ENCODE assay signal across 19 cellular contexts in genomic region chr15:65060641-65061397, GRCh38. TPM values are rescaled to one million over a fixed set of nuclear protein-coding genes. Genes with fewer than 3 reads are reported as not detected.
A peak's percentile ranks its signal among the peaks of the same experiment; 100 is the strongest.
DNase-seq lines count a peak whose midpoint lies in the region; ATAC-seq and TF ChIP-seq lines count a peak whose summit lies in the region.
"Had no signal": no experiment of that assay in that cellular context is flagged by ENCODE, and none has a peak within 500 bp of the region (broad histone marks: within the 10 kb centered on the region; RNA-seq: fewer than 3 reads in every experiment).

No MANE protein-coding gene starts in this region.

- H3K27ac ChIP-seq in caudate nucleus (ENCODE audit: low read depth, low read length) (peak overlapping the region; percentile 71), left ventricle myocardium inferior (replicated peaks) (peak overlapping the region; percentile 89), upper lobe of right lung (peak overlapping the region; percentile 42)
- H3K27ac ChIP-seq: BLaER1 had no signal

- H3K4me3 ChIP-seq in left ventricle myocardium inferior (no peak overlapping the region), upper lobe of right lung (no peak overlapping the region)
- H3K4me3 ChIP-seq: BLaER1 had no signal

- H3K36me3 ChIP-seq in left ventricle myocardium inferior = peaks cover 18% of the 10 kb centered on the region
- H3K36me3 ChIP-seq in upper lobe of right lung = peaks cover 6% of the 10 kb centered on the region
- H3K36me3 ChIP-seq: BLaER1 had no signal

- H3K4me1 ChIP-seq in left ventricle myocardium inferior = peaks cover 86% of the 10 kb centered on the region
- peaks cover 6% of the 10 kb centered on the region for H3K4me1 ChIP-seq in upper lobe of right lung

- H3K9me3 ChIP-seq in left ventricle myocardium inferior (replicated peaks) (peaks cover 5% of the 10 kb centered on the region), upper lobe of right lung (no peaks in the 10 kb centered on the region)
- H3K9me3 ChIP-seq: BLaER1 had no signal

- H3K27me3 ChIP-seq in left ventricle myocardium inferior (ENCODE audit: low read depth) = peaks cover 7% of the 10 kb centered on the region
- H3K27me3 ChIP-seq in upper lobe of right lung = no peaks in the 10 kb centered on the region
- H3K27me3 ChIP-seq: BLaER1 had no signal

- TF ChIP-seq CTCF in left ventricle myocardium inferior (IDR thresholded peaks at IDR 0.05; ENCODE audit: borderline replicate concordance) (no peak), upper lobe of right lung (IDR thresholded peaks at IDR 0.05) (no peak)

- ATAC-seq in upper lobe of right lung (no peak), GM18909 (IDR thresholded peaks at IDR 0.05; ENCODE audit: poor library complexity, unreplicated experiment) (no peak)
- ATAC-seq: stimulated activated naive B cell treated with anti-CD40 and anti-IgM and Interleukin-4, amounts not matched to agents 10 μg/mL and 1 μg/mL and 100 μg/mL, for 72 hours had no signal

- intact Hi-C loops in left ventricle myocardium inferior (cut with micrococcal nuclease) (no loop called here), posterior cingulate gyrus (cut with DNase I) (no loop called here), upper lobe of right lung (cut with DNase I) (no loop called here)

- DNase-seq in caudate nucleus (lab: John Stamatoyannopoulos, UW) (peak in 48 of 61 donors; percentile 5 to 82 (median 44)), left ventricle myocardium inferior (peak; percentile 56), posterior cingulate gyrus (peak in 9 of 10 donors; percentile 34 to 95 (median 70)), upper lobe of right lung (no peak), GM19238 (ENCODE audit: insufficient read length, low spot score) (no peak), HK-2 (ENCODE audit: unreplicated experiment) (no peak), CD1c-positive myeloid dendritic cell (ENCODE audit: extremely low spot score) (no peak)
- DNase-seq: activated naive CD4-positive, alpha-beta T cell treated with anti-CD3 and anti-CD28 coated beads, Interleukin-2, amount 50 U/mL, for 16 hours; central memory CD4-positive, alpha-beta T cell; DMS79 treated with DMSO at 0.1 percent for 48 hours; NCI-H1694 treated with DMSO at 0.1 percent for 48 hours; NCI-H526; stimulated activated naive B cell treated with anti-CD40 and anti-IgM and Interleukin-4, amounts not matched to agents 10 μg/mL and 1 μg/mL and 100 μg/mL, for 72 hours had no signal

RNA-seq across cellular contexts. Expression of gene RASL12, which starts 7.0 kb away (rescaled TPM):
- total RNA-seq in left ventricle myocardium inferior (12.9 TPM), upper lobe of right lung (20.2 TPM)
- total RNA-seq: LHCN-M2; T-helper 1 cell treated with Interleukin-12 subunit alpha and Interleukin-12 subunit beta and Interleukin-4 antibody, amounts not matched to agents 30 ng/mL and 1 ng/mL, for 36 hours had no signal

RNA-seq across cellular contexts. Expression of gene SLC51B, which starts 15.6 kb away (rescaled TPM):
- total RNA-seq in left ventricle myocardium inferior (not detected), upper lobe of right lung (3.8 TPM)
- total RNA-seq: RPMI7951; T-helper 1 cell treated with Interleukin-12 subunit alpha and Interleukin-12 subunit beta and Interleukin-4 antibody, amounts not matched to agents 30 ng/mL and 1 ng/mL, for 36 hours had no signal

RNA-seq across cellular contexts. Expression of gene KBTBD13, which starts 15.7 kb away (rescaled TPM):
- total RNA-seq in left ventricle myocardium inferior = 5.2 TPM
- total RNA-seq in upper lobe of right lung = not detected
- total RNA-seq: LHCN-M2; liver; RPMI7951; T-helper 1 cell treated with Interleukin-12 subunit alpha and Interleukin-12 subunit beta and Interleukin-4 antibody, amounts not matched to agents 30 ng/mL and 1 ng/mL, for 36 hours had no signal

RNA-seq across cellular contexts. Expression of gene MTFMT, which starts 31.4 kb away (rescaled TPM):
- total RNA-seq in left ventricle myocardium inferior = 18.6 TPM
- total RNA-seq in upper lobe of right lung = 13.7 TPM

RNA-seq across cellular contexts. Expression of gene UBAP1L, which starts 54.2 kb away (rescaled TPM):
- total RNA-seq in left ventricle myocardium inferior (1.8 TPM), upper lobe of right lung (4.9 TPM)

Comparison
In these comparisons a context has a peak if more than half of its experiments do, and no peak if none do; other contexts are left out.
1. DNase-seq: peak in caudate nucleus (48 of 61), left ventricle myocardium inferior (single experiment) and posterior cingulate gyrus (9 of 10); none in upper lobe of right lung (single experiment), GM19238 (single experiment), HK-2 (single experiment) and CD1c-positive myeloid dendritic cell (single experiment).
2. Peak in every context shown above with its lines, with median percentiles within 50 percentile points of each other: H3K27ac ChIP-seq.